ENCODE assay signal across 12 cellular contexts in the genomic region with DNA sequence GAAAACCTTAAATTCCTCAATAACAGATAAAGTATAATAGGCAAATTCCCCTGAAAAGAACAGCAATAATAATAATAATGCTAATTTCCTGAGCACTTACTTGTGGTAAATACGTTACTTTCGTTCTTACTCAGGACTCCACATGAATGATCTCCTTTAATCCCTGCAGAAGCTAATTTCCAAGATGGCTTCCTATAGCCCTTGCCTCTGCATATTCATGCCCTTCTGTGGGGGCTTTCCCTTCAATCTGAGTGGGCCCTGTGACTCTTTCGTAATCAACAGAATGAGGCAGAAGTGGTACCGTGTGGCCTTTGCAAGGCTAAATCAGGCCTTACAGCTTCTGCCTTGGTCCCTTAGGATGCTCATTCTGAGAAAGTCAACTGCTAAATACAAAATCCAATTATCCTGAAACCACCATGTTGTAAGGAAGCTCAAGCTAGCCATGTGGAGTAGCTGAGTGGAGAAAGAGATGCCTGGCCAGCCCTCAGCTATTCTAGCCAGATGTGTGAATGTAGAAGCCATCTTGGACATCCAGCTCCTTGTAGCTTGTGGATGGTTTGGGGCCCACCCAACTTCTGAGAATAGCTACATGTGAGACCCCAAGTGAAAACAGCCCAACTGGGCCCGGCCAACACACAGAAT. TPM values are rescaled to one million over a fixed set of nuclear protein-coding genes. Genes with fewer than 3 reads are reported as not detected.
DNase-seq lines count a peak whose midpoint lies in the region; ATAC-seq and TF ChIP-seq lines count a peak whose summit lies in the region.
"Had no signal": no experiment of that assay in that cellular context is flagged by ENCODE, and none has a peak within 500 bp of the region (broad histone marks: within the 10 kb centered on the region; RNA-seq: fewer than 3 reads in every experiment).

No MANE protein-coding gene starts in this region.

- 0 out of 2 replicates have a peak overlapping the region, but pooled peaks have one; percentile 48 for H3K4me3 ChIP-seq in BLaER1
- no peak overlapping the region for H3K4me3 ChIP-seq in hepatocyte
- H3K4me3 ChIP-seq: skin epidermis had no signal

- DNase-seq in NCI-H524 (lab: John Stamatoyannopoulos, UW) (no peak), hepatocyte (ENCODE audit: low spot score) (no peak), HT-29 (ENCODE audit: low spot score) (no peak)
- DNase-seq: erythroblast, left cardiac atrium had no signal

- WGBS in hepatocyte (ENCODE audit: low lambda C conversion rate, missing lambda C conversion rate), result 78% methylated on average over 5 of the region's 5 CpGs

- H3K27me3 ChIP-seq in BLaER1 (no peaks in the 10 kb centered on the region), hepatocyte (no peaks in the 10 kb centered on the region)

- H3K79me2 ChIP-seq in hepatocyte, result no peaks in the 10 kb centered on the region

- H3K4me1 ChIP-seq in BLaER1 (peaks cover 67% of the 10 kb centered on the region), hepatocyte (ENCODE audit: insufficient read depth) (no peaks in the 10 kb centered on the region)

- no peaks in the 10 kb centered on the region for H3K9me2 ChIP-seq in hepatocyte (replicated peaks; ENCODE audit: insufficient read depth)

- TF ChIP-seq CTCF in hepatocyte (IDR thresholded peaks at IDR 0.05; ENCODE audit: poor library complexity), result no peak

- ATAC-seq in GM18867 (IDR thresholded peaks at IDR 0.05; ENCODE audit: unreplicated experiment) (peak; percentile 43), HG03378 (IDR thresholded peaks at IDR 0.05; ENCODE audit: unreplicated experiment) (peak; percentile 59), HG02885 (IDR thresholded peaks at IDR 0.05; ENCODE audit: poor library complexity, unreplicated experiment) (no peak)
- ATAC-seq: left cardiac atrium, Panc1 had no signal

- no peaks in the 10 kb centered on the region for H4K20me1 ChIP-seq in BLaER1
- H4K20me1 ChIP-seq in hepatocyte (ENCODE audit: insufficient read depth, poor library complexity, severe bottlenecking), result no peaks in the 10 kb centered on the region

- peak overlapping the region; percentile 82 for H3K27ac ChIP-seq in BLaER1
- peak overlapping the region; percentile 46 for H3K27ac ChIP-seq in angular gyrus (ENCODE audit: low read depth, low read length)
- no peak overlapping the region for H3K27ac ChIP-seq in hepatocyte

- H3K9me3 ChIP-seq in BLaER1, result 0 out of 2 replicates have a peak, but pooled peaks cover 5% of the 10 kb centered on the region
- no peaks in the 10 kb centered on the region for H3K9me3 ChIP-seq in hepatocyte (ENCODE audit: low read depth)

- no peak overlapping the region for H2AFZ ChIP-seq in hepatocyte

- H3K4me2 ChIP-seq in BLaER1, result peak overlapping the region; percentile 90
- H3K4me2 ChIP-seq in hepatocyte, result no peak overlapping the region

- 0 out of 2 replicates have a peak overlapping the region, but pooled peaks have one; percentile 7 for H3K9ac ChIP-seq in BLaER1

- H3K36me3 ChIP-seq in BLaER1, result no peaks in the 10 kb centered on the region
- no peaks in the 10 kb centered on the region for H3K36me3 ChIP-seq in hepatocyte (replicated peaks; ENCODE audit: insufficient read depth, low read depth)

RNA-seq across cellular contexts. Expression of a gene that starts 50.5 kb away (rescaled TPM):
- total RNA-seq in hepatocyte, result 16.1 and 18.6 TPM in 2 replicates
- 22.9 and 27.6 TPM in 2 replicates for polyA plus RNA-seq in hepatocyte
- total RNA-seq in HT-29 (2014; rRNA removed; shearing (Covaris generic)), result 20.2 and 29.2 TPM in 2 replicates

RNA-seq across cellular contexts. Expression of a gene that starts 52.2 kb away (rescaled TPM):
- 28.6 and 36.1 TPM in 2 replicates for total RNA-seq in hepatocyte
- polyA plus RNA-seq in hepatocyte, result 20.1 and 24.2 TPM in 2 replicates
- total RNA-seq in HT-29 (2014; rRNA removed; shearing (Covaris generic)), result 13.0 and 15.1 TPM in 2 replicates
